Comparison of ENCODE assay signal across 8 cellular contexts in the genomic region with DNA sequence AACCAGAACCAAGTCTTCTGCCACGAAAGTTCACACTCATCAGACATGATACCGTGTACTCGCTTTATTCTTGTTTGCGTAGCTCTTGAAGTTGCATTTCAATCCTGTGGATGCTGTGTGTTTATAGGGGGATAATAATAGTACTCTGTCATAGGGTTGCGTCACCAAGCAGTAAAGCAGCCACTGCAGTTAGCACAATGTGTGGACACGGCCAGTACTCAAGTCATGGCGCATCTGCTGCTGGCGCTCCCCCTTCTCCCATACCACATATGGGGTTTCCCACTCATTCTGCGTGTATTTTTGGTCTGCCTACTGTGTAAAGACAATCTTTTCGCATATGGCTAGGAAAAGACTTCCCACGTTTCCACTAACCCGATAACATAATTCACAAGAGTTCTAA. TPM values are rescaled to one million over a fixed set of nuclear protein-coding genes. Genes with fewer than 3 reads are reported as not detected.
A peak's percentile ranks its signal among the peaks of the same experiment; 100 is the strongest.
DNase-seq lines count a peak whose midpoint lies in the region; ATAC-seq and TF ChIP-seq lines count a peak whose summit lies in the region.
"Had no signal": no experiment of that assay in that cellular context is flagged by ENCODE, and none has a peak within 500 bp of the region (broad histone marks: within the 10 kb centered on the region; RNA-seq: fewer than 3 reads in every experiment).

No MANE protein-coding gene starts in this region.

- H3K79me2 ChIP-seq in GM23248 (ENCODE audit: insufficient read depth) (peaks cover 16% of the 10 kb centered on the region), parathyroid adenoma (no peaks in the 10 kb centered on the region)

- H3K27ac ChIP-seq in GM23248 (no peak overlapping the region), parathyroid adenoma (peak overlapping the region; percentile 98)

- H3K4me1 Mint-ChIP-seq in endothelial cell (ENCODE audit: unreplicated experiment) = peaks cover 36% of the 10 kb centered on the region

- peaks cover 23% of the 10 kb centered on the region for H3K27me3 Mint-ChIP-seq in endothelial cell (ENCODE audit: unreplicated experiment)

- 96 to 99% methylated on average over 12 of the region's 12 CpGs for WGBS in GM23248 (ENCODE audit: low coverage in 1 of 2, low lambda C conversion rate in 2 of 2, missing lambda C conversion rate in 2 of 2), 2 experiments

- H3K9ac ChIP-seq in GM23248 (no peak overlapping the region), parathyroid adenoma (no peak overlapping the region)

- H3K9me3 Mint-ChIP-seq in endothelial cell (ENCODE audit: unreplicated experiment) = no peaks in the 10 kb centered on the region
- H3K9me3 Mint-ChIP-seq: mesothelial cell of epicardium had no signal

- H3K4me3 Mint-ChIP-seq in endothelial cell (ENCODE audit: unreplicated experiment) = peak overlapping the region; percentile 21

- DNase-seq in GM23248 (no peak), NOMO-1 treated with DMSO at 0.1 percent for 48 hours (lab: John Stamatoyannopoulos, UW; ENCODE audit: unreplicated experiment) (peak; percentile 16), endothelial cell (ENCODE audit: low spot score) (no peak)
- no peak for DNase-seq in stimulated activated CD4-positive, alpha-beta T cell treated with anti-CD3 and anti-CD28 coated beads, Interleukin-4, amount 100 ng/mL, for 1 hour
- DNase-seq in stimulated activated CD4-positive, alpha-beta T cell treated with anti-CD3 and anti-CD28 coated beads, Interleukin-12 subunit alpha, Interleukin-12 subunit beta, amount 100 ng/mL, for 4 hours = no peak

- peaks cover 4% of the 10 kb centered on the region for H3K36me3 Mint-ChIP-seq in endothelial cell (ENCODE audit: low read depth, unreplicated experiment)
- H3K36me3 Mint-ChIP-seq: mesothelial cell of epicardium had no signal

- H3F3A ChIP-seq in GM23248 (ENCODE audit: insufficient read depth) = peaks cover 13% of the 10 kb centered on the region

- H3K27ac Mint-ChIP-seq in endothelial cell (ENCODE audit: unreplicated experiment) = no peak overlapping the region

- no peak overlapping the region; the same call in 1 of the 2 replicates for H3K4me3 ChIP-seq in GM23248
- no peak overlapping the region for H3K4me3 ChIP-seq in parathyroid adenoma (ENCODE audit: low read depth, low read length)

- H4K20me1 ChIP-seq in GM23248 (ENCODE audit: insufficient read depth) = no peaks in the 10 kb centered on the region

- no peaks in the 10 kb centered on the region for H3K36me3 ChIP-seq in GM23248 (ENCODE audit: low read depth)
- no peaks in the 10 kb centered on the region for H3K36me3 ChIP-seq in parathyroid adenoma (ENCODE audit: control insufficient read depth, insufficient read depth, low read length)

- TF ChIP-seq CTCF in endothelial cell (IDR thresholded peaks at IDR 0.05; ENCODE audit: unreplicated experiment) (no peak), parathyroid adenoma (IDR thresholded peaks at IDR 0.05) (no peak)

- no peaks in the 10 kb centered on the region for H3K9me2 ChIP-seq in GM23248 (ENCODE audit: insufficient read depth)

- H3K27me3 ChIP-seq in GM23248 (replicated peaks; ENCODE audit: insufficient read depth) (peaks cover 15% of the 10 kb centered on the region), parathyroid adenoma (ENCODE audit: control insufficient read depth, insufficient read depth, low read length) (no peaks in the 10 kb centered on the region)

- H3K4me1 ChIP-seq in GM23248 (ENCODE audit: insufficient read depth) = no peaks in the 10 kb centered on the region
- H3K4me1 ChIP-seq in parathyroid adenoma = peaks cover 16% of the 10 kb centered on the region

- no peak for ATAC-seq in GM18870 (IDR thresholded peaks at IDR 0.05; ENCODE audit: unreplicated experiment)

- H3K9me3 ChIP-seq in GM23248 (ENCODE audit: low read depth) (no peaks in the 10 kb centered on the region), parathyroid adenoma (ENCODE audit: control insufficient read depth, low read length) (no peaks in the 10 kb centered on the region)

- in situ Hi-C loops in GM23248 (cut with MboI) = no loop called here

- H2AFZ ChIP-seq in GM23248 (peak overlapping the region; percentile 97; the same call in 1 of the 2 replicates), parathyroid adenoma (no peak overlapping the region)

- H3K4me2 ChIP-seq in GM23248 (ENCODE audit: unreplicated experiment) (no peak overlapping the region), parathyroid adenoma (ENCODE audit: low read length) (no peak overlapping the region)

RNA-seq across cellular contexts. Expression of a gene that starts 2.1 kb away (rescaled TPM):
- 9.5 and 10.6 TPM in 2 replicates for total RNA-seq in GM23248 (2014; rRNA removed; shearing (Covaris generic))
- 8.3 and 9.6 TPM in 2 replicates for polyA plus RNA-seq in GM23248 (2016; fragmentation: Nextera tagmentation; extraction: Ambion mirVana)
- total RNA-seq in endothelial cell (ENCODE audit: unreplicated experiment) = 23.2 TPM
